ENCODE assay signal across 23 cellular contexts in genomic region chr3:21043139-21043538, GRCh38.
DNase-seq lines count a peak whose midpoint lies in the region; ATAC-seq, FAIRE-seq and TF ChIP-seq lines count a peak whose summit lies in the region.
"Had no signal": no experiment of that assay in that cellular context is flagged by ENCODE, and none has a peak within 500 bp of the region (broad histone marks: within the 10 kb centered on the region; RNA-seq: fewer than 3 reads in every experiment).

No MANE protein-coding gene starts in this region.

- TF ChIP-seq RAD21 in K562 (CRISPR knock-in tag; conservative IDR thresholded peaks at IDR 0.05 in 1 of 2, IDR thresholded peaks at IDR 0.05 in 1 of 2) = no peak

- no peaks in the 10 kb centered on the region for H3K36me3 Mint-ChIP-seq in Caco-2 (ENCODE audit: insufficient read depth, unreplicated experiment)
- H3K36me3 Mint-ChIP-seq: CD14-positive monocyte; CD4-positive, alpha-beta memory T cell; CD4-positive, CD25-positive, alpha-beta regulatory T cell; CD8-positive, alpha-beta memory T cell had no signal

- TF ChIP-seq POLR2A in K562 (conservative IDR thresholded peaks at IDR 0.05) = no peak

- no peaks in the 10 kb centered on the region for H3K4me1 Mint-ChIP-seq in Caco-2 (ENCODE audit: low read depth, unreplicated experiment)
- H3K4me1 Mint-ChIP-seq: CD14-positive monocyte; CD4-positive, alpha-beta memory T cell; CD4-positive, CD25-positive, alpha-beta regulatory T cell; CD8-positive, alpha-beta memory T cell had no signal

- H3K9me3 Mint-ChIP-seq in Caco-2 (ENCODE audit: unreplicated experiment) = no peaks in the 10 kb centered on the region

- H3K4me1 ChIP-seq in OCI-LY3 (ENCODE audit: low read length) (no peaks in the 10 kb centered on the region), K562 (replicated peaks in 1 of 2; ENCODE audit: control insufficient read depth in 2 of 2, insufficient read depth in 2 of 2, low read length in 2 of 2) (no peaks in the 10 kb centered on the region), Caco-2 (no peaks in the 10 kb centered on the region)
- H3K4me1 ChIP-seq: BE2C, BLaER1 had no signal

- TF ChIP-seq CTCF in OCI-LY3 (IDR thresholded peaks at IDR 0.05; ENCODE audit: low read depth, low read length) (no peak), K562 (IDR thresholded peaks at IDR 0.05 in 2 of 3, conservative IDR thresholded peaks at IDR 0.05 in 1 of 3; ENCODE audit: insufficient read depth in 2 of 3, low read depth in 1 of 3, low read length in 3 of 3) (no peak), Caco-2 (IDR thresholded peaks at IDR 0.05; ENCODE audit: insufficient read depth in 1 of 2, low read depth in 1 of 2, low read length in 1 of 2, severe bottlenecking in 1 of 2, unreplicated experiment in 1 of 2) (no peak)

- peak; percentile 3 for DNase-seq in M059J (ENCODE audit: low read depth)
- peak in 1 of 4 experiments; percentile 45 for DNase-seq in K562 (ENCODE audit: extremely low read depth in 1 of 4, low spot score in 3 of 4)
- DNase-seq in Caco-2 = no peak
- no peak for DNase-seq in H4 (ENCODE audit: low spot score)
- DNase-seq: 8988T; ACHN; BE2C; C1 segment of cervical spinal cord; Calu3; CD4-positive, alpha-beta memory T cell; CD4-positive, CD25-positive, alpha-beta regulatory T cell; CD8-positive, alpha-beta memory T cell; COR-L47; DMS79 treated with DMSO at 0.1 percent for 48 hours; GF-D8 had no signal

- WGBS in K562 (ENCODE audit: insufficient coverage, low coverage, missing lambda C conversion rate) = 0% methylated on average over 1 of the region's 1 CpG

- in situ Hi-C loops in K562 (cut with MboI) = no loop called here

- FAIRE-seq in K562 (lab: Jason Lieb, UNC) = no peak
- FAIRE-seq: A204.1, D721Med, G401.6, GM12891 had no signal

- no peak overlapping the region for H3K4me2 ChIP-seq in OCI-LY3 (ENCODE audit: low read length)
- no peak overlapping the region for H3K4me2 ChIP-seq in K562 (ENCODE audit: insufficient read depth, low read length)
- H3K4me2 ChIP-seq: BLaER1 had no signal

- H3K27ac Mint-ChIP-seq in Caco-2 (ENCODE audit: unreplicated experiment) = no peak overlapping the region
- H3K27ac Mint-ChIP-seq: CD14-positive monocyte; CD4-positive, alpha-beta memory T cell; CD4-positive, CD25-positive, alpha-beta regulatory T cell; CD8-positive, alpha-beta memory T cell had no signal

- H3K4me3 Mint-ChIP-seq in Caco-2 (ENCODE audit: unreplicated experiment) = no peak overlapping the region
- H3K4me3 Mint-ChIP-seq: CD14-positive monocyte; CD4-positive, alpha-beta memory T cell; CD4-positive, CD25-positive, alpha-beta regulatory T cell; CD8-positive, alpha-beta memory T cell had no signal

- intact Hi-C loops in K562 (cut with micrococcal nuclease) (no loop called here), Caco-2 (cut with micrococcal nuclease; ENCODE audit: unreplicated experiment) (no loop called here)

- peak; percentile 76 for ATAC-seq in K562
- no peak for ATAC-seq in GM18907 (IDR thresholded peaks at IDR 0.05; ENCODE audit: unreplicated experiment)

- peaks cover 6% of the 10 kb centered on the region for H3K27me3 Mint-ChIP-seq in Caco-2 (ENCODE audit: insufficient read depth, unreplicated experiment)
- H3K27me3 Mint-ChIP-seq: CD4-positive, alpha-beta memory T cell; CD4-positive, CD25-positive, alpha-beta regulatory T cell; CD8-positive, alpha-beta memory T cell had no signal

- no TSS peak for BruUV-seq in K562 (replicated peaks; lab: Mats Ljungman, UMichigan)
- no TSS peak for BruUV-seq in Caco-2 (replicated peaks; lab: Mats Ljungman, UMichigan)

- no peak overlapping the region for H3K27ac ChIP-seq in OCI-LY3 (ENCODE audit: low read length)
- H3K27ac ChIP-seq in K562 (ENCODE audit: extremely low read depth, low read depth, low read length) = 0 out of 3 replicates have a peak overlapping the region, but pooled peaks have one; percentile 3
- H3K27ac ChIP-seq: BLaER1 had no signal

- no peaks in the 10 kb centered on the region for H3K9me1 ChIP-seq in K562 (ENCODE audit: control insufficient read depth, insufficient read depth, low read length)

- no peaks in the 10 kb centered on the region for H4K20me1 ChIP-seq in OCI-LY3 (ENCODE audit: insufficient read depth, low read length)
- no peaks in the 10 kb centered on the region for H4K20me1 ChIP-seq in K562 (replicated peaks; ENCODE audit: control insufficient read depth, insufficient read depth, low read length)
- H4K20me1 ChIP-seq: BLaER1 had no signal

- no peaks in the 10 kb centered on the region for H3K27me3 ChIP-seq in OCI-LY3 (ENCODE audit: low read depth, low read length)
- no peaks in the 10 kb centered on the region for H3K27me3 ChIP-seq in K562 (ENCODE audit: control insufficient read depth in 2 of 2, insufficient read depth in 2 of 2, low read length in 2 of 2)
- no peaks in the 10 kb centered on the region for H3K27me3 ChIP-seq in Caco-2 (replicated peaks; ENCODE audit: control insufficient read depth, insufficient read depth, low read length)
- H3K27me3 ChIP-seq: BE2C, BLaER1 had no signal

- H3K36me3 ChIP-seq in OCI-LY3 (replicated peaks; ENCODE audit: low read depth, low read length) (no peaks in the 10 kb centered on the region), K562 (ENCODE audit: control insufficient read depth, insufficient read depth, low read length) (no peaks in the 10 kb centered on the region), Caco-2 (ENCODE audit: control insufficient read depth, insufficient read depth, low read length) (no peaks in the 10 kb centered on the region)
- H3K36me3 ChIP-seq: BE2C, BLaER1 had no signal

- POLR2A ChIA-PET in K562 (lab: Yijun Ruan, JAX) (no interaction called here), Caco-2 (lab: Charles Lee) (no interaction called here)

- H2AFZ ChIP-seq in OCI-LY3 (ENCODE audit: low read depth, low read length) = 0 out of 2 replicates have a peak overlapping the region, but pooled peaks have one; percentile 39
- peak overlapping the region; percentile 34; the same call in 1 of the 2 replicates for H2AFZ ChIP-seq in K562 (ENCODE audit: low read depth, low read length)

- H3K4me3 ChIP-seq in OCI-LY3 (ENCODE audit: low read length) = no peak overlapping the region
- no peak overlapping the region for H3K4me3 ChIP-seq in K562
- H3K4me3 ChIP-seq in Caco-2 (ENCODE audit: low read depth, low read length) = no peak overlapping the region
- H3K4me3 ChIP-seq: BLaER1 had no signal

- CTCF ChIA-PET in K562 (lab: Yijun Ruan, JAX; ENCODE audit: low intra/inter-chr PET ratio) = no interaction called here
- CTCF ChIA-PET in Caco-2 (lab: Charles Lee) = no interaction called here

- no peak for TF ChIP-seq EP300 in K562 (IDR thresholded peaks at IDR 0.05; ENCODE audit: low read length)

- H3K9me3 ChIP-seq in OCI-LY3 (ENCODE audit: insufficient read depth, low read length) (no peaks in the 10 kb centered on the region), K562 (replicated peaks; ENCODE audit: control insufficient read depth, insufficient read depth, low read depth, low read length) (no peaks in the 10 kb centered on the region), Caco-2 (no peaks in the 10 kb centered on the region)
- H3K9me3 ChIP-seq: BE2C, BLaER1 had no signal

- H3K9ac ChIP-seq in OCI-LY3 (ENCODE audit: low read length) (no peak overlapping the region), K562 (ENCODE audit: insufficient read depth in 1 of 2, low read depth in 2 of 2, low read length in 2 of 2) (no peak overlapping the region)
- H3K9ac ChIP-seq: BLaER1 had no signal

- H3K79me2 ChIP-seq in OCI-LY3 (ENCODE audit: low read length) (no peaks in the 10 kb centered on the region), K562 (ENCODE audit: control insufficient read depth, insufficient read depth, low read length) (no peaks in the 10 kb centered on the region)

TF ChIP-seq in K562, 482 proteins besides CTCF, POLR2A, EP300 and RAD21 (continues in another document):
- TF ChIP-seq ZNF699 (CRISPR knock-in tag; IDR thresholded peaks at IDR 0.05; ENCODE audit: insufficient replicate concordance) (no peak), MEIS2 (IDR thresholded peaks at IDR 0.05; ENCODE audit: partially characterized antibody) (peak; percentile 19), EGR1 (conservative IDR thresholded peaks at IDR 0.05) (peak; percentile 26; the same call in 1 of the 2 replicates), BRD4 (IDR thresholded peaks at IDR 0.05) (no peak), TSHZ1 (CRISPR knock-in tag; IDR thresholded peaks at IDR 0.05) (no peak), MIER1 (IDR thresholded peaks at IDR 0.05; ENCODE audit: low read depth) (no peak), C11orf30 (IDR thresholded peaks at IDR 0.05; ENCODE audit: low read depth) (0 out of 2 replicates have a peak, but pooled peaks have one; percentile 12), STAT5A (IDR thresholded peaks at IDR 0.05; ENCODE audit: borderline replicate concordance, low read length) (peak; percentile 87)
